Comparison of ENCODE assay signal across 23 cellular contexts in the genomic region with DNA sequence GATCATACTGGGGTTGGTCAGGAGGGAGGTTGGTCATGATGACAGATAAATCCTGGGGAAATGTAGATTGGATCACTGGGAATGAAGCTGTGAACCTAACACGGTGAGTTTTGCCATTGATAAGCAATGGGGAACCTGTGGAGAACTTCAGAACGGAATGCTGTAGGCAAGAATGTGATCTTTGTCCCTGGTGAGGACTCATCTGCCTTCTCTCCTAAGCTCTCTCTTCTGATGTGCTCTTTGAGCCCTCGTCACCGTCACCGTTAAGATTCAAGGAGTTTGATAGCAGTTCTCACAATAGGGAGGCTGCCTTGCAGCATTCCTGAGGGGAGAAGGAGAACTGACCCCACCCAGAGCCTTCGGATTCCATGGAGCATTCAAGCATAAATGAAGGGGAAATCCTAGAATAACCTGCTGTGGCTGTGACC.
DNase-seq lines count a peak whose midpoint lies in the region; FAIRE-seq and TF ChIP-seq lines count a peak whose summit lies in the region.
"Had no signal": no experiment of that assay in that cellular context is flagged by ENCODE, and none has a peak within 500 bp of the region (broad histone marks: within the 10 kb centered on the region; RNA-seq: fewer than 3 reads in every experiment).

No MANE protein-coding gene starts in this region.

- H3K4me3 ChIP-seq in astrocyte (ENCODE audit: insufficient read depth, low read depth, low read length) (no peak overlapping the region), iPS-18a (ENCODE audit: low read length) (peak overlapping the region; percentile 30), neuronal stem cell (ENCODE audit: low read length in 2 of 2) (no peak overlapping the region)
- H3K4me3 ChIP-seq: esophagus squamous epithelium, gastroesophageal sphincter, GM12878, sigmoid colon, testis had no signal

- peaks cover 8% of the 10 kb centered on the region for H3K4me1 Mint-ChIP-seq in astrocyte (ENCODE audit: low read depth, unreplicated experiment)

- H3K27ac ChIP-seq in astrocyte (ENCODE audit: low read depth, low read length) (no peak overlapping the region), iPS-18a (ENCODE audit: low read length) (no peak overlapping the region), neuronal stem cell (replicated peaks; ENCODE audit: low read length) (peak overlapping the region; percentile 32)
- H3K27ac ChIP-seq: esophagus squamous epithelium, gastroesophageal sphincter, RWPE1, sigmoid colon, testis had no signal

- H3K27me3 ChIP-seq in astrocyte (ENCODE audit: insufficient read depth, low read length) (no peaks in the 10 kb centered on the region), iPS-18a (ENCODE audit: control insufficient read depth, insufficient read depth, low read length) (no peaks in the 10 kb centered on the region), neuronal stem cell (ENCODE audit: control insufficient read depth in 3 of 3, insufficient read depth in 3 of 3, low read depth in 1 of 3, low read length in 3 of 3) (no peaks in the 10 kb centered on the region)
- H3K27me3 ChIP-seq: esophagus squamous epithelium, gastroesophageal sphincter, sigmoid colon, testis had no signal

- no peak overlapping the region for H3K18ac ChIP-seq in neuronal stem cell (ENCODE audit: low read length)

- H2BK120ac ChIP-seq in neuronal stem cell (ENCODE audit: low read depth, low read length): no peak overlapping the region

- no peaks in the 10 kb centered on the region for H3K79me2 ChIP-seq in astrocyte (ENCODE audit: insufficient read depth, low read length)

- H3K9ac ChIP-seq in astrocyte (ENCODE audit: low read length): no peak overlapping the region
- no peak overlapping the region for H3K9ac ChIP-seq in iPS-18a (ENCODE audit: low read length)
- no peak overlapping the region for H3K9ac ChIP-seq in neuronal stem cell (ENCODE audit: low read depth, low read length, poor library complexity)
- H3K9ac ChIP-seq: SK-N-SH had no signal

- no peak for FAIRE-seq in astrocyte (lab: Jason Lieb, UNC)
- FAIRE-seq: GM12878 had no signal

- H3K36me3 ChIP-seq in astrocyte (ENCODE audit: insufficient read depth, low read length) (no peaks in the 10 kb centered on the region), iPS-18a (ENCODE audit: control insufficient read depth, low read depth, low read length) (peaks cover 5% of the 10 kb centered on the region), neuronal stem cell (replicated peaks in 1 of 2; ENCODE audit: control insufficient read depth in 2 of 2, insufficient read depth in 2 of 2, low read length in 2 of 2) (peaks cover 0 to 28% of the 10 kb centered on the region in 2 donors)

- peaks cover 29% of the 10 kb centered on the region for H3K36me3 Mint-ChIP-seq in astrocyte (ENCODE audit: low read depth, unreplicated experiment)

- H3K4ac ChIP-seq in neuronal stem cell (ENCODE audit: low read length): no peak overlapping the region

- WGBS in neuronal stem cell (ENCODE audit: extremely low coverage in 2 of 2, insufficient read length in 2 of 2, insufficient replicate concordance in 1 of 2), 2 donors: no CpG with 5 or more reads among the region's 6 CpGs

- TF ChIP-seq CTCF in astrocyte (IDR thresholded peaks at IDR 0.05; ENCODE audit: insufficient read depth, low read depth, low read length): no peak

- H2BK12ac ChIP-seq in neuronal stem cell (ENCODE audit: low read length): no peak overlapping the region

- no peaks in the 10 kb centered on the region for H3K27me3 Mint-ChIP-seq in astrocyte (ENCODE audit: low read depth, unreplicated experiment)
- H3K27me3 Mint-ChIP-seq: activated CD8-positive, alpha-beta T cell treated with anti-CD3 and anti-CD28 coated beads for 36 hours had no signal

- no peak overlapping the region for H4K8ac ChIP-seq in neuronal stem cell (ENCODE audit: low read depth, low read length)

- no peak overlapping the region for H3K4me3 Mint-ChIP-seq in astrocyte (ENCODE audit: unreplicated experiment)
- H3K4me3 Mint-ChIP-seq: activated CD8-positive, alpha-beta T cell treated with anti-CD3 and anti-CD28 coated beads for 36 hours; immature natural killer cell had no signal

- no peak overlapping the region for H2AK5ac ChIP-seq in neuronal stem cell (ENCODE audit: low read depth, low read length)

- no peak overlapping the region for H3K23ac ChIP-seq in neuronal stem cell (ENCODE audit: low read depth, low read length, poor library complexity)

- no peak overlapping the region for H3K27ac Mint-ChIP-seq in astrocyte (ENCODE audit: unreplicated experiment)
- H3K27ac Mint-ChIP-seq: activated CD8-positive, alpha-beta T cell treated with anti-CD3 and anti-CD28 coated beads for 36 hours; immature natural killer cell had no signal

- H3K9me3 Mint-ChIP-seq in astrocyte (ENCODE audit: unreplicated experiment): no peaks in the 10 kb centered on the region
- H3K9me3 Mint-ChIP-seq: activated CD8-positive, alpha-beta T cell treated with anti-CD3 and anti-CD28 coated beads for 36 hours; immature natural killer cell had no signal

- H3K4me1 ChIP-seq in astrocyte (ENCODE audit: insufficient read depth, low read length): no peaks in the 10 kb centered on the region
- peaks cover 24% of the 10 kb centered on the region for H3K4me1 ChIP-seq in iPS-18a (ENCODE audit: control insufficient read depth, low read depth, low read length)
- H3K4me1 ChIP-seq in neuronal stem cell (ENCODE audit: control insufficient read depth in 2 of 2, insufficient read depth in 1 of 2, low read depth in 1 of 2, low read length in 2 of 2): peaks cover 3 to 16% of the 10 kb centered on the region in 2 donors
- H3K4me1 ChIP-seq: esophagus squamous epithelium, gastroesophageal sphincter, sigmoid colon, testis had no signal

- H3K4me2 ChIP-seq in astrocyte (ENCODE audit: low read length): no peak overlapping the region
- H3K4me2 ChIP-seq in neuronal stem cell (ENCODE audit: insufficient read depth, low read length, poor library complexity, severe bottlenecking): no peak overlapping the region
- H3K4me2 ChIP-seq: SK-N-SH had no signal

- no peak overlapping the region for H4K91ac ChIP-seq in neuronal stem cell (ENCODE audit: low read depth, low read length, poor library complexity)

- H2BK15ac ChIP-seq in neuronal stem cell (ENCODE audit: low read length): no peak overlapping the region

- H2BK5ac ChIP-seq in neuronal stem cell (ENCODE audit: low read length): no peak overlapping the region

- H2AFZ ChIP-seq in astrocyte (ENCODE audit: low read depth, low read length) (no peak overlapping the region), neuronal stem cell (ENCODE audit: low read length) (no peak overlapping the region)

- DNase-seq in ELF-1 (ENCODE audit: low read depth, low spot score) (peak; percentile 86), astrocyte (ENCODE audit: low read depth) (peak; percentile 14), neuronal stem cell (ENCODE audit: low spot score) (peak; percentile 50), NCI-H2227 (lab: John Stamatoyannopoulos, UW; ENCODE audit: unreplicated experiment) (no peak), activated gamma-delta T cell treated with Interleukin-2 at 50 U/mL for 16 hours (no peak), OCI-M2 (lab: John Stamatoyannopoulos, UW; ENCODE audit: unreplicated experiment) (no peak), NCI-H1417 (lab: John Stamatoyannopoulos, UW) (no peak)
- DNase-seq: activated CD8-positive, alpha-beta T cell treated with anti-CD3 and anti-CD28 coated beads for 36 hours; caudate nucleus; DMS53; esophagus squamous epithelium; HCEC 1CT; immature natural killer cell; NCI-H1092; NCI-H2081 treated with DMSO at 0.1 percent for 48 hours; NCI-H510A treated with DMSO at 0.1 percent for 48 hours; sigmoid colon; SK-N-SH; testis had no signal

- H3K79me1 ChIP-seq in neuronal stem cell (ENCODE audit: low read depth, low read length): no peaks in the 10 kb centered on the region

- no peak overlapping the region for H3K14ac ChIP-seq in neuronal stem cell (ENCODE audit: low read length)

- H3K9me3 ChIP-seq in astrocyte (ENCODE audit: insufficient read depth, low read depth, low read length) (no peaks in the 10 kb centered on the region), iPS-18a (ENCODE audit: control insufficient read depth, low read depth, low read length) (no peaks in the 10 kb centered on the region), neuronal stem cell (replicated peaks in 1 of 2; ENCODE audit: control insufficient read depth in 2 of 2, insufficient read depth in 1 of 2, low read depth in 1 of 2, low read length in 2 of 2) (peaks cover 0 to 2% of the 10 kb centered on the region in 2 donors)
- H3K9me3 ChIP-seq: esophagus squamous epithelium, gastroesophageal sphincter, sigmoid colon, SK-N-SH, testis had no signal

- no peaks in the 10 kb centered on the region for H4K20me1 ChIP-seq in astrocyte (ENCODE audit: insufficient read depth, low read length)

Comparison
In these comparisons a context has a peak if more than half of its experiments do, and no peak if none do; other contexts are left out.
1. DNase-seq: peak in ELF-1 (single experiment), astrocyte (single experiment) and neuronal stem cell (single experiment); none in NCI-H2227 (single experiment), activated gamma-delta T cell treated with Interleukin-2 at 50 U/mL for 16 hours (single experiment), OCI-M2 (single experiment) and NCI-H1417 (0 of 3).